Comparison of ENCODE assay signal across 1 cellular context in genomic region chr10:130160775-130161174, GRCh38.
TF ChIP-seq lines count a peak whose summit lies in the region.

No MANE protein-coding gene starts in this region.

TF ChIP-seq in endothelial cell of umbilical vein, 7 proteins besides CTCF, POLR2A, EP300 and RAD21 (continued from another document):
- TF ChIP-seq FOS (IDR thresholded peaks at IDR 0.05; ENCODE audit: borderline replicate concordance, insufficient read depth, low read length): no peak
- no peak for TF ChIP-seq GATA2 (IDR thresholded peaks at IDR 0.05; ENCODE audit: insufficient read depth, insufficient read length, low read depth, low read length)
